In the genomic region with DNA sequence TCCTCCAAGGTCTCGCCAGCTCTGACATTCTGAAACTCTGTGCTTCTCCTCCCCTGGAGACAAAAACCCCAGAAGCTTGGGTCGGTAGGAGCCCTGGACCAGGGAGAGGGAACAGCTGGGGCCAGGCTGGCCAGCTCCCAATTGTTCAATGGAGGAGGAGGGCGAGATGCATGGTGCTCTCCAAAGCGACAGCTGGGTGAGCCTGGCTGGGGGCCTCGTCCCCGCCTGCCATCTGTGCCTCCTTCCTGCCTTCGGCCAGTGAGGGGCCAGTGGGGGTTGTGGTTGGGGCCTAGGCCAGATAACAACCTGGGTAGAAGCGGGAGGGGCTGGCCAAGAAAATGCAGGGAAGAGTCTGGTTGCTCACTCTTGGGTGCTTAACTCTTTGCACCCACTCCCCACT, we compare ENCODE assay signal across 19 cellular contexts.
DNase-seq lines count a peak whose midpoint lies in the region; ATAC-seq and TF ChIP-seq lines count a peak whose summit lies in the region.
"Had no signal": no experiment of that assay in that cellular context is flagged by ENCODE, and none has a peak within 500 bp of the region (broad histone marks: within the 10 kb centered on the region; RNA-seq: fewer than 3 reads in every experiment).

No MANE protein-coding gene starts in this region.

- peak overlapping the region in 53 of 59 donors; percentile 4 to 98 (median 72) for H3K27ac ChIP-seq in dorsolateral prefrontal cortex
- no peak overlapping the region for H3K27ac ChIP-seq in ovary
- H3K27ac ChIP-seq: brain microvascular endothelial cell, left lung, prostate gland had no signal

- intact Hi-C loops in dorsolateral prefrontal cortex (cut with DNase I), result loop anchor here in 1 of 2 donors (2.0 to 5.0 kb wide), 2 partner anchors 17 to 101 kb away; no protein-coding TSS in a partner anchor
- intact Hi-C loops in ovary (cut with DNase I), result loop anchor here in 1 of 4 donors (2.0 kb wide), 1 partner anchor 45 kb away; no protein-coding TSS in a partner anchor

- H3K27me3 ChIP-seq in H7 (ENCODE audit: control insufficient read depth, insufficient read depth, low read length), result no peaks in the 10 kb centered on the region
- no peaks in the 10 kb centered on the region for H3K27me3 ChIP-seq in dorsolateral prefrontal cortex
- no peaks in the 10 kb centered on the region for H3K27me3 ChIP-seq in ovary
- H3K27me3 ChIP-seq: brain microvascular endothelial cell, left lung had no signal

- TF ChIP-seq CTCF in dorsolateral prefrontal cortex (IDR thresholded peaks at IDR 0.05 in 54 of 56, conservative IDR thresholded peaks at IDR 0.05 in 2 of 56; ENCODE audit: low read depth in 1 of 56, partially characterized antibody in 56 of 56) (peak in 5 of 56 donors; percentile 5 to 20 (median 6)), ovary (IDR thresholded peaks at IDR 0.05) (no peak), GM20000 (IDR thresholded peaks at IDR 0.05; ENCODE audit: extremely low read depth, missing control alignments) (no peak)

- H3K9me3 ChIP-seq in ovary, result no peaks in the 10 kb centered on the region
- H3K9me3 ChIP-seq: left lung, prostate gland had no signal

- H3K4me3 ChIP-seq in H7 (ENCODE audit: insufficient read depth, low read depth, low read length) (no peak overlapping the region), dorsolateral prefrontal cortex (no peak overlapping the region), ovary (no peak overlapping the region)
- H3K4me3 ChIP-seq: left lung, prostate gland had no signal

- DNase-seq in H7 (peak; percentile 48), NCI-H524 (lab: John Stamatoyannopoulos, UW) (peak; percentile 98 to 99), dorsolateral prefrontal cortex (peak; percentile 51 to 78 (median 67)), ovary (peak in 3 of 5 donors; percentile 32 to 46 (median 44)), GM20000 (ENCODE audit: low spot score) (no peak), NCI-H2029 treated with DMSO at 0.1 percent for 48 hours (lab: John Stamatoyannopoulos, UW) (no peak)
- no peak for DNase-seq in stimulated activated CD4-positive, alpha-beta T cell treated with anti-CD3 and anti-CD28 coated beads, Interleukin-2, amount 100 ng/mL, for 24 hours
- DNase-seq: activated CD8-positive, alpha-beta memory T cell treated with anti-CD3 and anti-CD28 coated beads, Interleukin-2, amount 50 U/mL, for 4 hours; activated naive CD4-positive, alpha-beta T cell treated with anti-CD3 and anti-CD28 coated beads, Interleukin-2, amount 50 U/mL, for 16 hours; AML-193; brain microvascular endothelial cell; DMS53; Kasumi-1; left lung; NCI-H187 treated with DMSO at 0.1 percent for 48 hours; NCI-H748 treated with DMSO at 0.1 percent for 48 hours had no signal

- TF ChIP-seq EP300 in ovary (IDR thresholded peaks at IDR 0.05), result no peak

- no peak for ATAC-seq in GM21360 (IDR thresholded peaks at IDR 0.05; ENCODE audit: unreplicated experiment)
- ATAC-seq: activated CD4-positive, CD25-positive, alpha-beta regulatory T cell treated with anti-CD3 and anti-CD28 coated beads, Interleukin-2, amount 50 U/mL, for 24 hours; left lung had no signal

- no peak for TF ChIP-seq POLR2A in ovary (IDR thresholded peaks at IDR 0.05)

- H3K4me1 ChIP-seq in ovary (ENCODE audit: insufficient read depth), result peaks cover 8% of the 10 kb centered on the region
- H3K4me1 ChIP-seq: left lung, prostate gland had no signal

- WGBS in ovary, 3 donors, result 22 to 49% (median 33%) methylated on average over 8 of the region's 8 CpGs

- H3K36me3 ChIP-seq in H7 (replicated peaks; ENCODE audit: control insufficient read depth, insufficient read depth, low read length) (no peaks in the 10 kb centered on the region), ovary (no peaks in the 10 kb centered on the region)
- H3K36me3 ChIP-seq: brain microvascular endothelial cell, left lung, prostate gland had no signal

Comparison
In these comparisons a context has a peak if more than half of its experiments do, and no peak if none do; other contexts are left out.
1. DNase-seq: peak in H7 (single experiment), NCI-H524 (2 of 2), dorsolateral prefrontal cortex (10 of 10) and ovary (3 of 5); none in GM20000 (single experiment), stimulated activated CD4-positive, alpha-beta T cell treated with anti-CD3 and anti-CD28 coated beads, Interleukin-2, amount 100 ng/mL, for 24 hours (0 of 2) and NCI-H2029 treated with DMSO at 0.1 percent for 48 hours (single experiment).
2. H3K27ac ChIP-seq: peak in dorsolateral prefrontal cortex (53 of 59); none in ovary (0 of 2).